8 cellular contexts compared by ENCODE assay signal in genomic region chr4:139295317-139296299, GRCh38. TPM values are rescaled to one million over a fixed set of nuclear protein-coding genes. Genes with fewer than 3 reads are reported as not detected.
DNase-seq lines count a peak whose midpoint lies in the region; ATAC-seq and TF ChIP-seq lines count a peak whose summit lies in the region.

No MANE protein-coding gene starts in this region.

- H3K9me3 Mint-ChIP-seq in activated naive CD8-positive, alpha-beta T cell treated with anti-CD3 and anti-CD28 coated beads, Interleukin-2, amount 10 ng/mL, durations not matched to agents 7 days and 5 days, result no peaks in the 10 kb centered on the region
- H3K9me3 Mint-ChIP-seq in type B pancreatic cell, result no peaks in the 10 kb centered on the region

- H3K4me1 Mint-ChIP-seq in activated naive CD8-positive, alpha-beta T cell treated with anti-CD3 and anti-CD28 coated beads, Interleukin-2, amount 10 ng/mL, durations not matched to agents 7 days and 5 days, result peaks cover 21% of the 10 kb centered on the region
- H3K4me1 Mint-ChIP-seq in type B pancreatic cell (ENCODE audit: unreplicated experiment), result peaks cover 11% of the 10 kb centered on the region

- DNase-seq in GM12865 (ENCODE audit: low read depth), result peak; percentile 96
- DNase-seq in NCI-H1105 (lab: John Stamatoyannopoulos, UW), result peak; percentile 78
- peak; percentile 80 for DNase-seq in SKM-1 (lab: John Stamatoyannopoulos, UW; ENCODE audit: unreplicated experiment)
- DNase-seq in activated naive CD8-positive, alpha-beta T cell treated with anti-CD3 and anti-CD28 coated beads, Interleukin-2, amount 10 ng/mL, durations not matched to agents 7 days and 5 days, result peak; percentile 100
- DNase-seq in cardiac muscle cell (ENCODE audit: low read depth in 1 of 2, low spot score in 1 of 2), result peak; percentile 94 to 97
- peak; percentile 92 for DNase-seq in pons (ENCODE audit: low spot score)
- peak; percentile 98 for DNase-seq in type B pancreatic cell (ENCODE audit: extremely low spot score, unreplicated experiment)

- H3K27ac Mint-ChIP-seq in activated naive CD8-positive, alpha-beta T cell treated with anti-CD3 and anti-CD28 coated beads, Interleukin-2, amount 10 ng/mL, durations not matched to agents 7 days and 5 days, result peak overlapping the region; percentile 93
- peak overlapping the region; percentile 95 for H3K27ac Mint-ChIP-seq in type B pancreatic cell

- no peaks in the 10 kb centered on the region for H3K27me3 ChIP-seq in cardiac muscle cell

- H3K27me3 Mint-ChIP-seq in activated naive CD8-positive, alpha-beta T cell treated with anti-CD3 and anti-CD28 coated beads, Interleukin-2, amount 10 ng/mL, durations not matched to agents 7 days and 5 days, result no peaks in the 10 kb centered on the region
- H3K27me3 Mint-ChIP-seq in type B pancreatic cell, result no peaks in the 10 kb centered on the region

- peak overlapping the region; percentile 98 for H3K4me3 Mint-ChIP-seq in activated naive CD8-positive, alpha-beta T cell treated with anti-CD3 and anti-CD28 coated beads, Interleukin-2, amount 10 ng/mL, durations not matched to agents 7 days and 5 days
- H3K4me3 Mint-ChIP-seq in type B pancreatic cell, result peak overlapping the region; percentile 97

- POLR2A ChIA-PET in activated naive CD8-positive, alpha-beta T cell treated with anti-CD3 and anti-CD28 coated beads, Interleukin-2, amount 10 ng/mL, durations not matched to agents 7 days and 5 days (lab: Charles Lee), result interaction anchor here (1.0 to 1.1 kb wide), 4 partner anchors 14 to 260 kb away, joined by 3 to 5 read pairs (median 3); partner anchors contain the start of gene RAB33B

- peaks cover 21% of the 10 kb centered on the region for H3K36me3 ChIP-seq in cardiac muscle cell

- H3K36me3 Mint-ChIP-seq in activated naive CD8-positive, alpha-beta T cell treated with anti-CD3 and anti-CD28 coated beads, Interleukin-2, amount 10 ng/mL, durations not matched to agents 7 days and 5 days, result peaks cover 13% of the 10 kb centered on the region
- H3K36me3 Mint-ChIP-seq in type B pancreatic cell, result peaks cover 4% of the 10 kb centered on the region

- peak; percentile 96 for TF ChIP-seq CTCF in GM12865 (IDR thresholded peaks at IDR 0.05; ENCODE audit: insufficient read depth, low read depth, low read length, missing control alignments)
- TF ChIP-seq CTCF in cardiac muscle cell (IDR thresholded peaks at IDR 0.05; ENCODE audit: low read depth, low read length), result peak; percentile 95
- peak; percentile 98 for TF ChIP-seq CTCF in type B pancreatic cell (conservative IDR thresholded peaks at IDR 0.05)

- ATAC-seq in HG02642 (IDR thresholded peaks at IDR 0.05; ENCODE audit: poor library complexity, unreplicated experiment), result peak; percentile 96
- ATAC-seq in activated naive CD8-positive, alpha-beta T cell treated with anti-CD3 and anti-CD28 coated beads, Interleukin-2, amount 10 ng/mL, durations not matched to agents 7 days and 5 days (ENCODE audit: low read depth), result peak; percentile 98

- H3K9me3 ChIP-seq in cardiac muscle cell (ENCODE audit: low read depth), result no peaks in the 10 kb centered on the region

- H3K27ac ChIP-seq in cardiac muscle cell, result peak overlapping the region; percentile 91

- peaks cover 13% of the 10 kb centered on the region for H3K4me1 ChIP-seq in cardiac muscle cell (ENCODE audit: low read depth)

- H3K4me3 ChIP-seq in GM12865 (ENCODE audit: low read depth, low read length) (peak overlapping the region; percentile 94), cardiac muscle cell (peak overlapping the region; percentile 41)

RNA-seq across cellular contexts. Expression of gene NAA15, which starts 5.7 kb away (rescaled TPM):
- 10 to 100 TPM; 42.1 to 50.3 TPM for total RNA-seq in activated naive CD8-positive, alpha-beta T cell treated with anti-CD3 and anti-CD28 coated beads, Interleukin-2, amount 10 ng/mL, durations not matched to agents 7 days and 5 days
- total RNA-seq in cardiac muscle cell (14.9 and 16.4 TPM in 2 replicates), type B pancreatic cell (ENCODE audit: low replicate concordance) (47.4 and 61.2 TPM in 2 replicates)
- 24.0 TPM in 2 replicates for polyA plus RNA-seq in cardiac muscle cell

RNA-seq across cellular contexts. Expression of gene NDUFC1, which starts 6.7 kb away (rescaled TPM):
- total RNA-seq in activated naive CD8-positive, alpha-beta T cell treated with anti-CD3 and anti-CD28 coated beads, Interleukin-2, amount 10 ng/mL, durations not matched to agents 7 days and 5 days, result 10 to 100 TPM; 34.6 to 36.5 TPM
- total RNA-seq in cardiac muscle cell, result 91.6 and 111 TPM in 2 replicates
- 316 and 324 TPM in 2 replicates for polyA plus RNA-seq in cardiac muscle cell
- total RNA-seq in type B pancreatic cell (ENCODE audit: low replicate concordance), result 47.2 and 56.1 TPM in 2 replicates

RNA-seq across cellular contexts. Expression of gene MGARP, which starts 15.6 kb away (rescaled TPM):
- total RNA-seq in activated naive CD8-positive, alpha-beta T cell treated with anti-CD3 and anti-CD28 coated beads, Interleukin-2, amount 10 ng/mL, durations not matched to agents 7 days and 5 days, result under 1 TPM in 1 of 2 experiments, not detected in 1; 0.22 TPM
- total RNA-seq in cardiac muscle cell, result 2.8 and 3.0 TPM in 2 replicates
- polyA plus RNA-seq in cardiac muscle cell, result 4.4 and 4.6 TPM in 2 replicates
- total RNA-seq in type B pancreatic cell (ENCODE audit: low replicate concordance), result 1.3 and 1.7 TPM in 2 replicates

Comparison
In these comparisons a context has a peak if more than half of its experiments do, and no peak if none do; other contexts are left out.
1. Peak in every context shown above with its lines: DNase-seq, ATAC-seq, H3K4me3 ChIP-seq and H3K27ac ChIP-seq.